In the genomic region with DNA sequence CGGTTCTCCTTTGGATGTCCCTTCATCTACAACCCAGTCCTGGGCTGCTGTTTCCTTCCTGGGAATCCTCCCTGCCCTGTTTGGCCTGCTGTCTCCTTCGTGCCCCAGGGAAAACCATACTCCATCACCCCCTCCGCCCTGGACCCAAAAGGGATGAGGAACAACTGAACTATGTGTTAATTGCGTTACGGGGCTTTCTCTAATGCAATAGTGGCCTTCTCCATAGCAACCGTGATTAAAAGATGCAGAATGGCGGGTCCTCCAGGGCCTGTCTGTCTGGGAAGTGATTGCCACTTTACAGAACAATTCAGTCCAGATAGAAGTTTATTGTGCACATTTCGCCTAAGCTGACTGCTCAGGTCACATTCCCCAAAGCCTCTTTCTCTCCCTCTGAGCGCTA, we compare ENCODE assay signal across 21 cellular contexts.
DNase-seq lines count a peak whose midpoint lies in the region; ATAC-seq and TF ChIP-seq lines count a peak whose summit lies in the region.
"Had no signal": no experiment of that assay in that cellular context is flagged by ENCODE, and none has a peak within 500 bp of the region (broad histone marks: within the 10 kb centered on the region; RNA-seq: fewer than 3 reads in every experiment).

No MANE protein-coding gene starts in this region.

- intact Hi-C loops in aorta (cut with DNase I) = no loop called here

- H3K27me3 ChIP-seq in hepatocyte (no peaks in the 10 kb centered on the region), aorta (ENCODE audit: control insufficient read depth in 1 of 2, insufficient read depth in 2 of 2, low read length in 1 of 2) (no peaks in the 10 kb centered on the region)
- H3K27me3 ChIP-seq: cardiac muscle cell, MG63, upper lobe of left lung had no signal

- peak overlapping the region; percentile 34 for H3K27ac ChIP-seq in cingulate gyrus (ENCODE audit: low read depth, low read length)
- no peak overlapping the region for H3K27ac ChIP-seq in hepatocyte
- H3K27ac ChIP-seq in aorta (ENCODE audit: low read depth in 1 of 2, low read length in 2 of 2) = no peak overlapping the region
- H3K27ac ChIP-seq: cardiac muscle cell, skin epidermis, upper lobe of left lung had no signal

- no peaks in the 10 kb centered on the region for H3K36me3 Mint-ChIP-seq in immature natural killer cell
- H3K36me3 Mint-ChIP-seq: activated naive CD4-positive, alpha-beta T cell treated with anti-CD3 and anti-CD28 coated beads, Interleukin-2, amount 50 U/mL, for 24 hours; CD4-positive, alpha-beta memory T cell; stimulated activated memory B cell treated with anti-CD40 and anti-IgM and Interleukin-4, amounts not matched to agents 10 μg/mL and 1 μg/mL and 100 μg/mL, for 72 hours had no signal

- no peaks in the 10 kb centered on the region for H3K4me1 ChIP-seq in hepatocyte (ENCODE audit: insufficient read depth)
- no peaks in the 10 kb centered on the region for H3K4me1 ChIP-seq in aorta (ENCODE audit: control insufficient read depth in 1 of 2, insufficient read depth in 2 of 2, low read length in 2 of 2)
- H3K4me1 ChIP-seq: upper lobe of left lung had no signal

- no peak for TF ChIP-seq CTCF in hepatocyte (IDR thresholded peaks at IDR 0.05; ENCODE audit: poor library complexity)

- peak overlapping the region; percentile 31 for H3K4me2 ChIP-seq in hepatocyte

- H3K27ac Mint-ChIP-seq in immature natural killer cell = no peak overlapping the region
- H3K27ac Mint-ChIP-seq: activated naive CD4-positive, alpha-beta T cell treated with anti-CD3 and anti-CD28 coated beads, Interleukin-2, amount 50 U/mL, for 24 hours; CD4-positive, alpha-beta memory T cell; mesothelial cell of epicardium; stimulated activated memory B cell treated with anti-CD40 and anti-IgM and Interleukin-4, amounts not matched to agents 10 μg/mL and 1 μg/mL and 100 μg/mL, for 72 hours; T-helper 2 cell treated with Interferon-gamma antibody and Interleukin-4, amounts not matched to agents 5 μg/mL and 100 μg/mL, for 36 hours had no signal

- no peaks in the 10 kb centered on the region for H3K4me1 Mint-ChIP-seq in immature natural killer cell
- H3K4me1 Mint-ChIP-seq: activated naive CD4-positive, alpha-beta T cell treated with anti-CD3 and anti-CD28 coated beads, Interleukin-2, amount 50 U/mL, for 24 hours; CD4-positive, alpha-beta memory T cell; stimulated activated memory B cell treated with anti-CD40 and anti-IgM and Interleukin-4, amounts not matched to agents 10 μg/mL and 1 μg/mL and 100 μg/mL, for 72 hours had no signal

- H3K4me3 ChIP-seq in hepatocyte (no peak overlapping the region), aorta (ENCODE audit: low read length in 2 of 2) (no peak overlapping the region)
- H3K4me3 ChIP-seq: cardiac muscle cell, MG63, skin epidermis, upper lobe of left lung had no signal

- peaks cover 3 to 4% (median 4%) of the 10 kb centered on the region in 3 donors for H3K27me3 Mint-ChIP-seq in immature natural killer cell (ENCODE audit: low read depth in 3 of 3)

- H3K79me2 ChIP-seq in hepatocyte = no peaks in the 10 kb centered on the region

- no peak overlapping the region for H2AFZ ChIP-seq in hepatocyte

- no peaks in the 10 kb centered on the region for H3K36me3 ChIP-seq in hepatocyte (replicated peaks; ENCODE audit: insufficient read depth, low read depth)
- no peaks in the 10 kb centered on the region for H3K36me3 ChIP-seq in aorta (ENCODE audit: control insufficient read depth in 1 of 2, insufficient read depth in 2 of 2, low read length in 1 of 2)
- H3K36me3 ChIP-seq: cardiac muscle cell, MG63, upper lobe of left lung had no signal

- no peaks in the 10 kb centered on the region for H3K9me2 ChIP-seq in hepatocyte (replicated peaks; ENCODE audit: insufficient read depth)

- H3K9me3 Mint-ChIP-seq in immature natural killer cell = peaks cover 0 to 5% (median 0%) of the 10 kb centered on the region in 6 donors
- H3K9me3 Mint-ChIP-seq: activated naive CD4-positive, alpha-beta T cell treated with anti-CD3 and anti-CD28 coated beads, Interleukin-2, amount 50 U/mL, for 24 hours; T-helper 2 cell treated with Interferon-gamma antibody and Interleukin-4, amounts not matched to agents 5 μg/mL and 100 μg/mL, for 36 hours had no signal

- DNase-seq in SIG-M5 treated with dmso at 0.1 percent for 504 hours (lab: John Stamatoyannopoulos, UW; ENCODE audit: unreplicated experiment) = peak; percentile 17
- DNase-seq in SIG-M5 (lab: John Stamatoyannopoulos, UW) = no peak
- DNase-seq in hepatocyte (ENCODE audit: low spot score) = no peak
- DNase-seq in aorta = no peak
- no peak for DNase-seq in immature natural killer cell
- no peak for DNase-seq in SHP77 (lab: John Stamatoyannopoulos, UW)
- DNase-seq: CD4-positive, alpha-beta memory T cell; EL; MG63; NCI-H1930; upper lobe of left lung had no signal

- WGBS in hepatocyte (ENCODE audit: low lambda C conversion rate, missing lambda C conversion rate) = 51% methylated on average over 9 of the region's 9 CpGs
- 79 to 82% methylated on average over 9 of the region's 9 CpGs for WGBS in aorta, 2 donors

- ATAC-seq in aorta (ENCODE audit: low FRiP score) (peak; percentile 56), GM19351 (IDR thresholded peaks at IDR 0.05; ENCODE audit: unreplicated experiment) (no peak)
- ATAC-seq: HCT116; HepG2; stimulated activated memory B cell treated with anti-CD40 and anti-IgM and Interleukin-4, amounts not matched to agents 10 μg/mL and 1 μg/mL and 100 μg/mL, for 72 hours had no signal

- H4K20me1 ChIP-seq in hepatocyte (ENCODE audit: insufficient read depth, poor library complexity, severe bottlenecking) = no peaks in the 10 kb centered on the region

- H3K9me3 ChIP-seq in hepatocyte (ENCODE audit: low read depth) = no peaks in the 10 kb centered on the region
- H3K9me3 ChIP-seq in aorta (ENCODE audit: control insufficient read depth, low read length) = peaks cover 3% of the 10 kb centered on the region
- H3K9me3 ChIP-seq: MG63, upper lobe of left lung had no signal

- H3K4me3 Mint-ChIP-seq in immature natural killer cell = no peak overlapping the region
- H3K4me3 Mint-ChIP-seq: activated naive CD4-positive, alpha-beta T cell treated with anti-CD3 and anti-CD28 coated beads, Interleukin-2, amount 50 U/mL, for 24 hours; CD4-positive, alpha-beta memory T cell; mesothelial cell of epicardium; stimulated activated memory B cell treated with anti-CD40 and anti-IgM and Interleukin-4, amounts not matched to agents 10 μg/mL and 1 μg/mL and 100 μg/mL, for 72 hours; T-helper 2 cell treated with Interferon-gamma antibody and Interleukin-4, amounts not matched to agents 5 μg/mL and 100 μg/mL, for 36 hours had no signal
